ENCODE assay signal across 1 cellular context in genomic region chr3:112378989-112379692, GRCh38.
TF ChIP-seq lines count a peak whose summit lies in the region.

No MANE protein-coding gene starts in this region.

TF ChIP-seq in H1, 55 proteins besides CTCF, POLR2A, EP300 and RAD21 (continued from another document):
- no peak for TF ChIP-seq CHD7 (IDR thresholded peaks at IDR 0.05; ENCODE audit: insufficient replicate concordance, low read length)
- TF ChIP-seq ASH2L (IDR thresholded peaks at IDR 0.05; ENCODE audit: low read length) = no peak
- no peak for TF ChIP-seq TEAD4 (IDR thresholded peaks at IDR 0.05; ENCODE audit: low read depth, low read length)
- no peak for TF ChIP-seq POLR2AphosphoS5 (IDR thresholded peaks at IDR 0.05; ENCODE audit: low read depth, low read length)
- no peak for TF ChIP-seq CEBPB (IDR thresholded peaks at IDR 0.05; ENCODE audit: low read depth, low read length)
